ENCODE assay signal across 8 cellular contexts in genomic region chrX:21479695-21480280, GRCh38.
DNase-seq lines count a peak whose midpoint lies in the region; ATAC-seq and TF ChIP-seq lines count a peak whose summit lies in the region.

No MANE protein-coding gene starts in this region.

- H3K9me2 ChIP-seq in PC-9 (ENCODE audit: insufficient read depth) (no peaks in the 10 kb centered on the region), neural cell (ENCODE audit: insufficient read depth, low read length) (no peaks in the 10 kb centered on the region)

- DNase-seq in heart left ventricle: no peak
- DNase-seq in cardiac septum (ENCODE audit: low spot score): no peak
- peak; percentile 2 to 35 for DNase-seq in PC-9
- peak; percentile 9 for DNase-seq in epithelial cell of proximal tubule (ENCODE audit: low read depth)
- DNase-seq in activated gamma-delta T cell (lab: John Stamatoyannopoulos, UW): no peak

- no peaks in the 10 kb centered on the region for H3K36me3 ChIP-seq in heart left ventricle
- H3K36me3 ChIP-seq in KMS-11 (ENCODE audit: insufficient read depth): no peaks in the 10 kb centered on the region
- H3K36me3 ChIP-seq in PC-9 (ENCODE audit: low read depth): no peaks in the 10 kb centered on the region
- H3K36me3 ChIP-seq in neural cell (ENCODE audit: insufficient read depth, low read length): no peaks in the 10 kb centered on the region

- H3K4me1 ChIP-seq in heart left ventricle (no peaks in the 10 kb centered on the region), KMS-11 (ENCODE audit: low read depth, poor library complexity, severe bottlenecking) (no peaks in the 10 kb centered on the region), PC-9 (replicated peaks; ENCODE audit: insufficient read depth) (no peaks in the 10 kb centered on the region)

- H3K4me3 ChIP-seq in heart left ventricle (no peak overlapping the region), KMS-11 (IDR thresholded peaks at IDR 0.05; ENCODE audit: insufficient read depth, low read depth, low read length) (no peak overlapping the region), PC-9 (no peak overlapping the region), epithelial cell of proximal tubule (ENCODE audit: low read depth, low read length) (no peak overlapping the region), neural cell (ENCODE audit: low read length) (no peak overlapping the region)

- H3K79me2 ChIP-seq in KMS-11 (ENCODE audit: insufficient read depth, low read depth) (no peaks in the 10 kb centered on the region), PC-9 (ENCODE audit: low read depth) (no peaks in the 10 kb centered on the region), neural cell (replicated peaks; ENCODE audit: insufficient read depth, low read length) (no peaks in the 10 kb centered on the region)

- H2AFZ ChIP-seq in KMS-11 (ENCODE audit: low read depth) (no peak overlapping the region), PC-9 (no peak overlapping the region), neural cell (ENCODE audit: low read depth, low read length) (no peak overlapping the region)

- H3K27ac ChIP-seq in heart left ventricle: no peak overlapping the region
- no peak overlapping the region for H3K27ac ChIP-seq in KMS-11
- no peak overlapping the region for H3K27ac ChIP-seq in PC-9
- H3K27ac ChIP-seq in neural cell (ENCODE audit: low read length): no peak overlapping the region

- no peak for TF ChIP-seq EP300 in neural cell (conservative IDR thresholded peaks at IDR 0.05; ENCODE audit: poor library complexity, severe bottlenecking)

- intact Hi-C loops in heart left ventricle (cut with DNase I): loop anchor here in 9 of 10 donors (2.0 to 5.0 kb wide), 4 partner anchors 947 to 952 kb away; no protein-coding TSS in a partner anchor
- intact Hi-C loops in cardiac septum (cut with DNase I): loop anchor here (5.0 kb wide), 1 partner anchor 947 kb away; no protein-coding TSS in a partner anchor
- intact Hi-C loops in PC-9 (cut with micrococcal nuclease; ENCODE audit: unreplicated experiment): loop anchor here (1.0 to 5.0 kb wide), 2 partner anchors 248 to 949 kb away; no protein-coding TSS in a partner anchor

- TF ChIP-seq CTCF in heart left ventricle (IDR thresholded peaks at IDR 0.05) (peak; percentile 28 to 62 (median 50)), KMS-11 (conservative IDR thresholded peaks at IDR 0.05; ENCODE audit: low read depth, low read length) (peak; percentile 51; the same call in 1 of the 2 replicates), PC-9 (conservative IDR thresholded peaks at IDR 0.05) (peak; percentile 63), epithelial cell of proximal tubule (conservative IDR thresholded peaks at IDR 0.05; ENCODE audit: low read depth, low read length) (peak; percentile 61), neural cell (IDR thresholded peaks at IDR 0.05; ENCODE audit: poor library complexity, severe bottlenecking) (peak; percentile 53)

- H4K20me1 ChIP-seq in KMS-11 (ENCODE audit: insufficient read depth) (no peaks in the 10 kb centered on the region), PC-9 (ENCODE audit: insufficient read depth) (no peaks in the 10 kb centered on the region), neural cell (ENCODE audit: insufficient read depth) (no peaks in the 10 kb centered on the region)

- H3K9ac ChIP-seq in KMS-11 (no peak overlapping the region), neural cell (ENCODE audit: low read length) (no peak overlapping the region)

- TF ChIP-seq RAD21 in neural cell (conservative IDR thresholded peaks at IDR 0.05): peak; percentile 54

- H3K4me2 ChIP-seq in KMS-11 (no peak overlapping the region), PC-9 (no peak overlapping the region), neural cell (ENCODE audit: low read length) (no peak overlapping the region)

- whole genome bisulfite sequencing in heart left ventricle, 4 donors: 40 to 45% (median 42%) methylated on average over 3 of the region's 3 CpGs

- H3F3A ChIP-seq in PC-9 (ENCODE audit: insufficient read depth, low read depth) (no peaks in the 10 kb centered on the region), neural cell (ENCODE audit: insufficient read depth, low read length, poor library complexity, severe bottlenecking) (no peaks in the 10 kb centered on the region)

- TF ChIP-seq POLR2A in heart left ventricle (IDR thresholded peaks at IDR 0.05): no peak

- no TSS peak for BruUV-seq in PC-9 (replicated peaks; lab: Mats Ljungman, UMichigan)

- H3K27me3 ChIP-seq in heart left ventricle (no peaks in the 10 kb centered on the region), KMS-11 (ENCODE audit: insufficient read depth, low read depth) (no peaks in the 10 kb centered on the region), PC-9 (ENCODE audit: insufficient read depth, low read depth) (no peaks in the 10 kb centered on the region), neural cell (ENCODE audit: insufficient read depth, low read depth, low read length) (no peaks in the 10 kb centered on the region)

- POLR2A ChIA-PET in PC-9 (lab: Charles Lee; ENCODE audit: unreplicated experiment): no interaction called here

- CTCF ChIA-PET in PC-9 (lab: Charles Lee): interaction anchor here (0.6 kb wide), 1 partner anchor 401 kb away, joined by 7 read pairs; no protein-coding TSS in a partner anchor

- H3K9me3 ChIP-seq in heart left ventricle (no peaks in the 10 kb centered on the region), PC-9 (ENCODE audit: insufficient read depth, low read depth) (no peaks in the 10 kb centered on the region), neural cell (ENCODE audit: low read length) (no peaks in the 10 kb centered on the region)

- ATAC-seq in heart left ventricle: peak in 2 of 4 donors; percentile 57
- peak; percentile 59 for ATAC-seq in GM21737 (IDR thresholded peaks at IDR 0.05; ENCODE audit: unreplicated experiment)

TF ChIP-seq in neural cell, 6 proteins besides CTCF, POLR2A, EP300 and RAD21:
- peak; percentile 42 for TF ChIP-seq SMC3 (conservative IDR thresholded peaks at IDR 0.05; ENCODE audit: poor library complexity)
- no peak for TF ChIP-seq REST (IDR thresholded peaks at IDR 0.05; ENCODE audit: borderline replicate concordance)
- TF ChIP-seq POLR2AphosphoS5 (IDR thresholded peaks at IDR 0.05): no peak
- TF ChIP-seq EZH2 (IDR thresholded peaks at IDR 0.05; ENCODE audit: borderline replicate concordance, insufficient read depth, low read length, poor library complexity, severe bottlenecking): no peak

Comparison
In these comparisons a context has a peak if more than half of its experiments do, and no peak if none do; other contexts are left out.
1. DNase-seq: peak in PC-9 (2 of 2) and epithelial cell of proximal tubule (single experiment); none in heart left ventricle (0 of 5), cardiac septum (single experiment) and activated gamma-delta T cell (single experiment).
2. Peak in every context shown above with its lines, with median percentiles within 50 percentile points of each other: CTCF ChIP-seq.